Comparison of ENCODE assay signal across 17 cellular contexts in genomic region chr16:64962786-64963185, GRCh38.
"Had no signal": no experiment of that assay in that cellular context is flagged by ENCODE, and none has a peak within 500 bp of the region (broad histone marks: within the 10 kb centered on the region; RNA-seq: fewer than 3 reads in every experiment).

No MANE protein-coding gene starts in this region.

- DNase-seq: activated CD4-positive, alpha-beta memory T cell treated with anti-CD3 and anti-CD28 coated beads, Interleukin-2, amount 10 ng/mL, durations not matched to agents 7 days and 5 days; activated CD4-positive, alpha-beta T cell treated with anti-CD3 and anti-CD28 coated beads for 4 hours; activated effector memory CD4-positive, alpha-beta T cell treated with Interleukin-2 at 50 U/mL for 16 hours; activated naive CD4-positive, alpha-beta T cell treated with anti-CD3 and anti-CD28 coated beads, Interleukin-2, amount 50 U/mL, for 16 hours; activated T-cell treated with anti-CD3 and anti-CD28 coated beads, Interleukin-2, amount 50 U/mL, for 4 hours; dermis blood vessel endothelial cell; erythroblast; naive B cell; stimulated activated CD4-positive, alpha-beta T cell treated with anti-CD3 and anti-CD28 coated beads, Interleukin-15, amount 100 ng/mL, for 24 hours; stimulated activated CD4-positive, alpha-beta T cell treated with anti-CD3 and anti-CD28 coated beads, Interleukin-4, amount 100 ng/mL, for 1 hour; stimulated activated naive CD4-positive, alpha-beta T cell treated with Interleukin-2 at 50 U/mL for 16 hours; substantia nigra; transverse colon had no signal

- H3K36me3 Mint-ChIP-seq: naive B cell, WTC11 had no signal

- H3K27ac Mint-ChIP-seq: activated CD4-positive, alpha-beta memory T cell treated with anti-CD3 and anti-CD28 coated beads, Interleukin-2, amount 10 ng/mL, durations not matched to agents 7 days and 5 days; T-helper 1 cell treated with Interleukin-12 subunit alpha and Interleukin-12 subunit beta and Interleukin-4 antibody, amounts not matched to agents 30 μg/mL and 1 μg/mL, for 36 hours; WTC11 had no signal

- H3K27me3 ChIP-seq: transverse colon, vagina had no signal

- H3K27ac ChIP-seq: transverse colon, vagina had no signal

- H3K4me1 ChIP-seq: transverse colon, vagina had no signal

- H3K4me1 Mint-ChIP-seq: activated CD4-positive, alpha-beta memory T cell treated with anti-CD3 and anti-CD28 coated beads, Interleukin-2, amount 10 ng/mL, durations not matched to agents 7 days and 5 days; central memory CD8-positive, alpha-beta T cell; naive B cell; WTC11 had no signal

- H3K4me3 Mint-ChIP-seq: activated CD4-positive, alpha-beta memory T cell treated with anti-CD3 and anti-CD28 coated beads, Interleukin-2, amount 10 ng/mL, durations not matched to agents 7 days and 5 days; activated T-cell treated with anti-CD3 and anti-CD28 coated beads, Interleukin-2, amount 50 U/mL, for 4 hours; central memory CD8-positive, alpha-beta T cell; T-helper 1 cell treated with Interleukin-12 subunit alpha and Interleukin-12 subunit beta and Interleukin-4 antibody, amounts not matched to agents 30 μg/mL and 1 μg/mL, for 36 hours; WTC11 had no signal

- H3K4me3 ChIP-seq: transverse colon, vagina had no signal

- H3K9me3 ChIP-seq: transverse colon, vagina had no signal

- H3K36me3 ChIP-seq: transverse colon, vagina had no signal

- H3K9me3 Mint-ChIP-seq: WTC11 had no signal

- H3K27me3 Mint-ChIP-seq: activated CD4-positive, alpha-beta memory T cell treated with anti-CD3 and anti-CD28 coated beads, Interleukin-2, amount 10 ng/mL, durations not matched to agents 7 days and 5 days; central memory CD8-positive, alpha-beta T cell; naive B cell had no signal
